In genomic region chr3:170500462-170500861, GRCh38 we compare ENCODE assay signal across 8 cellular contexts.
"Had no signal": no experiment of that assay in that cellular context is flagged by ENCODE, and none has a peak within 500 bp of the region (broad histone marks: within the 10 kb centered on the region; RNA-seq: fewer than 3 reads in every experiment).

No MANE protein-coding gene starts in this region.

- H3K27ac Mint-ChIP-seq: GM23338, IgD-negative memory B cell had no signal

- H2AFZ ChIP-seq: GM23338 had no signal

- FAIRE-seq: H1, H54 had no signal

- H3K4me3 ChIP-seq: GM23338 had no signal

- H3K4me1 Mint-ChIP-seq: GM23338, H9 had no signal

- H3K9me3 Mint-ChIP-seq: GM23338, H9, IgD-negative memory B cell had no signal

- H3K36me3 Mint-ChIP-seq: IgD-negative memory B cell had no signal

- H3K27ac ChIP-seq: HL-60 had no signal

- DNase-seq: HCEC 1CT, KG1 had no signal

- H3K4me2 ChIP-seq: GM23338 had no signal

- H3K4me3 Mint-ChIP-seq: GM23338, H9, IgD-negative memory B cell had no signal

- ATAC-seq: GM23338 had no signal
